In genomic region chr7:6012355-6013104, GRCh38 we compare ENCODE assay signal across 9 cellular contexts. TPM values are rescaled to one million over a fixed set of nuclear protein-coding genes. Genes with fewer than 3 reads are reported as not detected.
A peak's percentile ranks its signal among the peaks of the same experiment; 100 is the strongest.
DNase-seq lines count a peak whose midpoint lies in the region; ATAC-seq and TF ChIP-seq lines count a peak whose summit lies in the region.
"Had no signal": no experiment of that assay in that cellular context is flagged by ENCODE, and none has a peak within 500 bp of the region (broad histone marks: within the 10 kb centered on the region; RNA-seq: fewer than 3 reads in every experiment).

No MANE protein-coding gene starts in this region.

- H3K36me3 Mint-ChIP-seq in T-cell: peaks cover 6% of the 10 kb centered on the region

- H3K9me3 Mint-ChIP-seq in T-cell: no peaks in the 10 kb centered on the region
- H3K9me3 Mint-ChIP-seq: H9 had no signal

- no peak overlapping the region for H3K4me3 Mint-ChIP-seq in T-cell
- H3K4me3 Mint-ChIP-seq: H9 had no signal

- H3K36me3 ChIP-seq in liver (ENCODE audit: control insufficient read depth in 4 of 4, insufficient read depth in 3 of 4, low read depth in 1 of 4, low read length in 3 of 4): peaks cover 5 to 17% (median 16%) of the 10 kb centered on the region in 4 donors

- H3K4me3 ChIP-seq in AG10803 (ENCODE audit: low read length) (no peak overlapping the region), liver (ENCODE audit: low read depth in 1 of 3, low read length in 3 of 3) (no peak overlapping the region)

- H3K27me3 ChIP-seq in liver (ENCODE audit: control insufficient read depth in 4 of 4, insufficient read depth in 4 of 4, low read length in 3 of 4): no peaks in the 10 kb centered on the region

- H3K27ac ChIP-seq in liver (ENCODE audit: low read depth in 1 of 2, low read length in 2 of 2): peak overlapping the region; percentile 76 to 90

- DNase-seq in AG10803 (ENCODE audit: low read depth): peak; percentile 32
- no peak for DNase-seq in T-cell
- no peak for DNase-seq in NCI-H446 (lab: John Stamatoyannopoulos, UW)
- no peak for DNase-seq in AG08396 (ENCODE audit: low spot score)
- DNase-seq: H9, NCI-H446 treated with DMSO at 0.1 percent for 48 hours had no signal

- no peaks in the 10 kb centered on the region for H3K27me3 Mint-ChIP-seq in T-cell

- TF ChIP-seq CTCF in AG10803 (conservative IDR thresholded peaks at IDR 0.05; ENCODE audit: low read length) (no peak), liver (IDR thresholded peaks at IDR 0.05; ENCODE audit: low read depth, low read length, missing input control) (no peak)

- ATAC-seq in T-cell (replicated peaks in 1 of 4) (no peak), HG02852 (IDR thresholded peaks at IDR 0.05; ENCODE audit: unreplicated experiment) (no peak)

- 29% methylated on average over 14 of the region's 14 CpGs for WGBS in liver

- H3K4me1 Mint-ChIP-seq in T-cell: peaks cover 26 to 39% (median 29%) of the 10 kb centered on the region in 3 donors

- H3K9ac ChIP-seq in liver (ENCODE audit: low read depth in 1 of 2, low read length in 2 of 2): peak overlapping the region; percentile 52 to 58

- POLR2A ChIA-PET in T-cell (lab: Charles Lee): no interaction called here

- H3K27ac Mint-ChIP-seq in T-cell: peak overlapping the region; percentile 33 to 34

- no peak for TF ChIP-seq RAD21 in liver (IDR thresholded peaks at IDR 0.05)

- H3K4me1 ChIP-seq in liver (ENCODE audit: control insufficient read depth in 4 of 4, insufficient read depth in 4 of 4, low read length in 3 of 4): peaks cover 3 to 55% (median 46%) of the 10 kb centered on the region in 4 donors

- CTCF ChIA-PET in T-cell (lab: Charles Lee): no interaction called here

- H3K9me3 ChIP-seq in liver (ENCODE audit: control insufficient read depth in 4 of 4, low read length in 3 of 4): no peaks in the 10 kb centered on the region

TF ChIP-seq in liver, 16 proteins besides CTCF, POLR2A, EP300 and RAD21:
- TF ChIP-seq FOXA2 (IDR thresholded peaks at IDR 0.05): peak; percentile 87
- TF ChIP-seq RXRA (IDR thresholded peaks at IDR 0.05): peak; percentile 99
- peak; percentile 69 for TF ChIP-seq NR2F2 (IDR thresholded peaks at IDR 0.05)
- peak; percentile 94 to 96 for TF ChIP-seq HNF4A (conservative IDR thresholded peaks at IDR 0.05)
- no peak for TF ChIP-seq EGR1 (IDR thresholded peaks at IDR 0.05; ENCODE audit: low read depth in 2 of 2)
- TF ChIP-seq GABPA (IDR thresholded peaks at IDR 0.05 in 1 of 2, conservative IDR thresholded peaks at IDR 0.05 in 1 of 2): peak in 1 of 2 donors; percentile 79
- TF ChIP-seq ZBTB33 (IDR thresholded peaks at IDR 0.05): peak; percentile 74
- peak; percentile 57 for TF ChIP-seq YY1 (IDR thresholded peaks at IDR 0.05)
- TF ChIP-seq JUND (IDR thresholded peaks at IDR 0.05): peak in 1 of 2 donors; percentile 60
- TF ChIP-seq, protein P1, sequence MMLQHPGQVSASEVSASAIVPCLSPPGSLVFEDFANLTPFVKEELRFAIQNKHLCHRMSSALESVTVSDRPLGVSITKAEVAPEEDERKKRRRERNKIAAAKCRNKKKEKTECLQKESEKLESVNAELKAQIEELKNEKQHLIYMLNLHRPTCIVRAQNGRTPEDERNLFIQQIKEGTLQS (IDR thresholded peaks at IDR 0.05): peak; percentile 75
- peak; percentile 35 for TF ChIP-seq REST (IDR thresholded peaks at IDR 0.05)
- peak; percentile 75 for TF ChIP-seq HNF4G (IDR thresholded peaks at IDR 0.05)
- TF ChIP-seq TAF1 (conservative IDR thresholded peaks at IDR 0.05): peak; percentile 19
- TF ChIP-seq FOXA1 (IDR thresholded peaks at IDR 0.05): peak; percentile 64
- TF ChIP-seq, protein P2, sequence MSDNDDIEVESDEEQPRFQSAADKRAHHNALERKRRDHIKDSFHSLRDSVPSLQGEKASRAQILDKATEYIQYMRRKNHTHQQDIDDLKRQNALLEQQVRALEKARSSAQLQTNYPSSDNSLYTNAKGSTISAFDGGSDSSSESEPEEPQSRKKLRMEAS (IDR thresholded peaks at IDR 0.05): peak; percentile 76
- TF ChIP-seq SP1 (IDR thresholded peaks at IDR 0.05): peak; percentile 94

RNA-seq across cellular contexts. Expression of gene AIMP2, which starts 3.5 kb away (rescaled TPM):
- total RNA-seq in T-cell: 10 to 100 TPM in 3 of 5 donors, 1 to 10 TPM in 2; 7.8 to 17.4 (median 14.1) TPM
- total RNA-seq in liver: 10 to 100 TPM; 28.7 to 30.3 TPM
- polyA plus RNA-seq in liver: 10 to 100 TPM; 39.6 to 41.7 TPM

RNA-seq across cellular contexts. Expression of gene PMS2, which starts 3.7 kb away (rescaled TPM):
- total RNA-seq in T-cell (10 to 100 TPM; 13.5 to 21.0 (median 20.0) TPM), liver (1 to 10 TPM; 6.7 to 7.2 TPM)
- 1 to 10 TPM; 1.9 to 3.1 TPM for polyA plus RNA-seq in liver

RNA-seq across cellular contexts. Expression of gene ANKRD61, which starts 18.6 kb away (rescaled TPM):
- total RNA-seq in T-cell (not detected), liver (not detected)
- under 1 TPM; 0.08 to 0.42 TPM for polyA plus RNA-seq in liver
- polyA plus RNA-seq: neural cell had no signal

RNA-seq across cellular contexts. Expression of gene RSPH10B, which starts 42.0 kb away (rescaled TPM):
- under 1 TPM in 3 of 5 donors, not detected in 2; 0.56 to 0.90 (median 0.65) TPM for total RNA-seq in T-cell
- under 1 TPM; 0.05 to 0.33 TPM for total RNA-seq in liver
- under 1 TPM; 0.05 to 0.11 TPM for polyA plus RNA-seq in liver

RNA-seq across cellular contexts. Expression of gene EIF2AK1, which starts 46.4 kb away (rescaled TPM):
- total RNA-seq in T-cell (10 to 100 TPM; 55.8 to 82.6 (median 69.9) TPM), liver (100 to 1,000 TPM; 119 to 356 TPM)
- polyA plus RNA-seq in liver: 10 to 100 TPM; 33.7 to 46.9 TPM
